Comparison of ENCODE assay signal across 2 cellular contexts in the genomic region with DNA sequence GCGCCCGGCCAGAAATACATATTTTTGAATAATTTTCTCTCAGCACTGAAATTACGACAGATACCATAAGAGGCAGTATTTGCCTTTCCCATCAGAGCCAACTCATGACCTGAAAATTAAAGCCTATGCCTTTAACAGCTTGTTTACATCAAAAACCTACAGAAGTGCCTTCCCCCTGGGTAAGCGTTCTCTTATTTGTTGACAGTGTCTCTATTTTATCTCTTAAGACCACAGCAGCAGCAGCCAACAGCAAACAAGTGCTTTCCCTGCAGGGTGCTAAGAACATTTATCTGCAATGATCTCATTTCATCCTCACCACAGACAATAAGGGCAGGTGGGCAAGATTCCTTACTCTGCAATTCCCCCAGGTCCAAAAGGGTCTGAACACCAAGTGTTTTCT.
TF ChIP-seq lines count a peak whose summit lies in the region.

No MANE protein-coding gene starts in this region.

TF ChIP-seq in K562, 482 proteins besides CTCF, POLR2A, EP300 and RAD21:
- TF ChIP-seq JUNB (CRISPR knock-in tag; conservative IDR thresholded peaks at IDR 0.05) (no peak), FOXK2 (conservative IDR thresholded peaks at IDR 0.05 in 1 of 2, IDR thresholded peaks at IDR 0.05 in 1 of 2; ENCODE audit: low read depth in 2 of 2) (peak in 1 of 2 experiments; percentile 39; a peak in 1 of 4 replicates), FOXJ2 (tag; IDR thresholded peaks at IDR 0.05) (no peak), POLR2AphosphoS5 (IDR thresholded peaks at IDR 0.05; ENCODE audit: control insufficient read depth, insufficient read depth, low read depth, low read length) (0 out of 2 replicates have a peak, but pooled peaks have one; percentile 4), SMC3 (conservative IDR thresholded peaks at IDR 0.05; ENCODE audit: insufficient read depth, low read depth, low read length) (no peak)

TF ChIP-seq in neural cell, 6 proteins besides CTCF, POLR2A, EP300 and RAD21:
- TF ChIP-seq EZH2 (IDR thresholded peaks at IDR 0.05; ENCODE audit: borderline replicate concordance, insufficient read depth, low read length, poor library complexity, severe bottlenecking) (no peak), TAF1 (IDR thresholded peaks at IDR 0.05; ENCODE audit: low read depth) (no peak), MXI1 (conservative IDR thresholded peaks at IDR 0.05; ENCODE audit: poor library complexity, severe bottlenecking) (no peak), POLR2AphosphoS5 (IDR thresholded peaks at IDR 0.05) (no peak), SMC3 (conservative IDR thresholded peaks at IDR 0.05; ENCODE audit: poor library complexity) (no peak)
- TF ChIP-seq, protein P1, sequence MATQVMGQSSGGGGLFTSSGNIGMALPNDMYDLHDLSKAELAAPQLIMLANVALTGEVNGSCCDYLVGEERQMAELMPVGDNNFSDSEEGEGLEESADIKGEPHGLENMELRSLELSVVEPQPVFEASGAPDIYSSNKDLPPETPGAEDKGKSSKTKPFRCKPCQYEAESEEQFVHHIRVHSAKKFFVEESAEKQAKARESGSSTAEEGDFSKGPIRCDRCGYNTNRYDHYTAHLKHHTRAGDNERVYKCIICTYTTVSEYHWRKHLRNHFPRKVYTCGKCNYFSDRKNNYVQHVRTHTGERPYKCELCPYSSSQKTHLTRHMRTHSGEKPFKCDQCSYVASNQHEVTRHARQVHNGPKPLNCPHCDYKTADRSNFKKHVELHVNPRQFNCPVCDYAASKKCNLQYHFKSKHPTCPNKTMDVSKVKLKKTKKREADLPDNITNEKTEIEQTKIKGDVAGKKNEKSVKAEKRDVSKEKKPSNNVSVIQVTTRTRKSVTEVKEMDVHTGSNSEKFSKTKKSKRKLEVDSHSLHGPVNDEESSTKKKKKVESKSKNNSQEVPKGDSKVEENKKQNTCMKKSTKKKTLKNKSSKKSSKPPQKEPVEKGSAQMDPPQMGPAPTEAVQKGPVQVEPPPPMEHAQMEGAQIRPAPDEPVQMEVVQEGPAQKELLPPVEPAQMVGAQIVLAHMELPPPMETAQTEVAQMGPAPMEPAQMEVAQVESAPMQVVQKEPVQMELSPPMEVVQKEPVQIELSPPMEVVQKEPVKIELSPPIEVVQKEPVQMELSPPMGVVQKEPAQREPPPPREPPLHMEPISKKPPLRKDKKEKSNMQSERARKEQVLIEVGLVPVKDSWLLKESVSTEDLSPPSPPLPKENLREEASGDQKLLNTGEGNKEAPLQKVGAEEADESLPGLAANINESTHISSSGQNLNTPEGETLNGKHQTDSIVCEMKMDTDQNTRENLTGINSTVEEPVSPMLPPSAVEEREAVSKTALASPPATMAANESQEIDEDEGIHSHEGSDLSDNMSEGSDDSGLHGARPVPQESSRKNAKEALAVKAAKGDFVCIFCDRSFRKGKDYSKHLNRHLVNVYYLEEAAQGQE (IDR thresholded peaks at IDR 0.05; ENCODE audit: borderline replicate concordance), result no peak
